In genomic region chr6:15690451-15690961, GRCh38 we compare ENCODE assay signal across 11 cellular contexts. TPM values are rescaled to one million over a fixed set of nuclear protein-coding genes. Genes with fewer than 3 reads are reported as not detected.
A peak's percentile ranks its signal among the peaks of the same experiment; 100 is the strongest.
DNase-seq lines count a peak whose midpoint lies in the region; ATAC-seq and TF ChIP-seq lines count a peak whose summit lies in the region.
"Had no signal": no experiment of that assay in that cellular context is flagged by ENCODE, and none has a peak within 500 bp of the region (broad histone marks: within the 10 kb centered on the region; RNA-seq: fewer than 3 reads in every experiment).

No MANE protein-coding gene starts in this region.

- in situ Hi-C loops in Panc1 (cut with HindIII; ENCODE audit: low pct_unique_long_range_greater_than_20kb, low sequenced_read_pairs) = no loop called here

- H3K9me3 ChIP-seq in breast epithelium (no peaks in the 10 kb centered on the region), Panc1 (ENCODE audit: control insufficient read depth, insufficient read depth, low read depth, low read length) (no peaks in the 10 kb centered on the region), vagina (no peaks in the 10 kb centered on the region)
- H3K9me3 ChIP-seq: heart left ventricle, left ventricle myocardium inferior, thyroid gland had no signal

- H3K36me3 Mint-ChIP-seq in MCF 10A (ENCODE audit: insufficient read depth, unreplicated experiment) = no peaks in the 10 kb centered on the region
- H3K36me3 Mint-ChIP-seq in natural killer cell treated with Interleukin-12 subunit alpha and Interleukin-12 subunit beta and Interleukin-15 and Interleukin-18, amount 100 ng/mL, for 72 hours = no peaks in the 10 kb centered on the region

- TF ChIP-seq CTCF in MCF 10A (IDR thresholded peaks at IDR 0.05; ENCODE audit: unreplicated experiment) = no peak
- TF ChIP-seq CTCF in breast epithelium (IDR thresholded peaks at IDR 0.05) = no peak
- no peak for TF ChIP-seq CTCF in Panc1 (IDR thresholded peaks at IDR 0.05)
- no peak for TF ChIP-seq CTCF in vagina (IDR thresholded peaks at IDR 0.05)

- no TSS peak for BruUV-seq in MCF 10A (replicated peaks; lab: Mats Ljungman, UMichigan)
- BruUV-seq in Panc1 (replicated peaks; lab: Mats Ljungman, UMichigan) = no TSS peak

- peak; percentile 16 for DNase-seq in MCF 10A (ENCODE audit: unreplicated experiment)
- DNase-seq in breast epithelium (ENCODE audit: low spot score in 2 of 2) = no peak
- no peak for DNase-seq in Panc1 (ENCODE audit: low read depth, low spot score)
- DNase-seq in lung microvascular endothelial cell (ENCODE audit: low read depth in 2 of 2) = peak; percentile 12 to 57
- no peak for DNase-seq in vagina (ENCODE audit: extremely low spot score in 2 of 2)
- DNase-seq in natural killer cell treated with Interleukin-12 subunit alpha and Interleukin-12 subunit beta and Interleukin-15 and Interleukin-18, amount 100 ng/mL, for 72 hours (ENCODE audit: low spot score) = no peak
- no peak for DNase-seq in H4 (ENCODE audit: low spot score)

- peaks cover 5 to 8% of the 10 kb centered on the region in 2 donors for H3K4me1 ChIP-seq in breast epithelium
- H3K4me1 ChIP-seq in Panc1 (ENCODE audit: control insufficient read depth, insufficient read depth, low read length) = peaks cover 3% of the 10 kb centered on the region; the same call in 1 of the 2 replicates
- peaks cover 11% of the 10 kb centered on the region for H3K4me1 ChIP-seq in vagina

- no peaks in the 10 kb centered on the region for H3K9me3 Mint-ChIP-seq in MCF 10A (ENCODE audit: unreplicated experiment)
- no peaks in the 10 kb centered on the region for H3K9me3 Mint-ChIP-seq in natural killer cell treated with Interleukin-12 subunit alpha and Interleukin-12 subunit beta and Interleukin-15 and Interleukin-18, amount 100 ng/mL, for 72 hours

- POLR2A ChIA-PET in MCF 10A (lab: Yijun Ruan, JAX) (no interaction called here), Panc1 (lab: Charles Lee) (no interaction called here)

- H3K4me3 ChIP-seq in breast epithelium (no peak overlapping the region), Panc1 (ENCODE audit: low read depth in 2 of 2, low read length in 2 of 2) (no peak overlapping the region), vagina (no peak overlapping the region)
- H3K4me3 ChIP-seq: thyroid gland had no signal

- H3K36me3 ChIP-seq in breast epithelium (no peaks in the 10 kb centered on the region), Panc1 (ENCODE audit: control insufficient read depth, insufficient read depth, low read length) (no peaks in the 10 kb centered on the region), vagina (no peaks in the 10 kb centered on the region)
- H3K36me3 ChIP-seq: heart left ventricle, left ventricle myocardium inferior, thyroid gland had no signal

- intact Hi-C loops in MCF 10A (cut with micrococcal nuclease) = loop anchor here (5.0 kb wide), 1 partner anchor 587 kb away; no protein-coding TSS in a partner anchor
- intact Hi-C loops in breast epithelium (cut with DNase I; ENCODE audit: low total_unique reads) = no loop called here
- intact Hi-C loops in Panc1 (cut with micrococcal nuclease; ENCODE audit: unreplicated experiment) = no loop called here
- intact Hi-C loops in vagina (cut with DNase I) = loop anchor here (5.0 to 10.0 kb wide), 2 partner anchors 434 to 517 kb away; partner anchors contain the start of gene MYLIP

- H3K27ac Mint-ChIP-seq in MCF 10A (ENCODE audit: low read depth, unreplicated experiment) = no peak overlapping the region
- H3K27ac Mint-ChIP-seq in natural killer cell treated with Interleukin-12 subunit alpha and Interleukin-12 subunit beta and Interleukin-15 and Interleukin-18, amount 100 ng/mL, for 72 hours = no peak overlapping the region

- H3K4me1 Mint-ChIP-seq in MCF 10A (ENCODE audit: insufficient read depth, unreplicated experiment) = no peaks in the 10 kb centered on the region
- peaks cover 7 to 8% of the 10 kb centered on the region in 2 donors for H3K4me1 Mint-ChIP-seq in natural killer cell treated with Interleukin-12 subunit alpha and Interleukin-12 subunit beta and Interleukin-15 and Interleukin-18, amount 100 ng/mL, for 72 hours (ENCODE audit: low read depth in 2 of 2)

- CTCF ChIA-PET in MCF 10A (lab: Yijun Ruan, JAX) (no interaction called here), Panc1 (lab: Charles Lee) (no interaction called here)

- no peaks in the 10 kb centered on the region for H3K27me3 ChIP-seq in breast epithelium
- H3K27me3 ChIP-seq in Panc1 (ENCODE audit: control insufficient read depth, insufficient read depth, low read length) = no peaks in the 10 kb centered on the region
- no peaks in the 10 kb centered on the region for H3K27me3 ChIP-seq in vagina
- H3K27me3 ChIP-seq: heart left ventricle, thyroid gland had no signal

- ATAC-seq in Panc1 = no peak
- ATAC-seq in natural killer cell treated with Interleukin-12 subunit alpha and Interleukin-12 subunit beta and Interleukin-15 and Interleukin-18, amount 100 ng/mL, for 72 hours = no peak
- no peak for ATAC-seq in HG03432 (IDR thresholded peaks at IDR 0.05; ENCODE audit: unreplicated experiment)

- TF ChIP-seq POLR2A in breast epithelium (IDR thresholded peaks at IDR 0.05) (no peak), vagina (IDR thresholded peaks at IDR 0.05) (no peak)

- H3K27ac ChIP-seq in breast epithelium (peak overlapping the region in 1 of 2 donors; percentile 57), Panc1 (ENCODE audit: low read length) (peak overlapping the region; percentile 58), vagina (peak overlapping the region; percentile 25)
- H3K27ac ChIP-seq: left ventricle myocardium inferior, thyroid gland had no signal

- H3K27me3 Mint-ChIP-seq in MCF 10A (ENCODE audit: insufficient read depth, unreplicated experiment) = no peaks in the 10 kb centered on the region
- H3K27me3 Mint-ChIP-seq in natural killer cell treated with Interleukin-12 subunit alpha and Interleukin-12 subunit beta and Interleukin-15 and Interleukin-18, amount 100 ng/mL, for 72 hours = peaks cover 0 to 5% of the 10 kb centered on the region in 2 donors

- no peak overlapping the region for H3K4me3 Mint-ChIP-seq in MCF 10A (ENCODE audit: unreplicated experiment)
- no peak overlapping the region for H3K4me3 Mint-ChIP-seq in natural killer cell treated with Interleukin-12 subunit alpha and Interleukin-12 subunit beta and Interleukin-15 and Interleukin-18, amount 100 ng/mL, for 72 hours

RNA-seq across cellular contexts. Expression of gene DTNBP1, which starts 27.7 kb away (rescaled TPM):
- total RNA-seq in MCF 10A (2022) (10.8 and 13.5 TPM in 2 replicates), breast epithelium (10 to 100 TPM; 14.6 to 22.0 (median 19.5) TPM), Panc1 (2021; ENCODE audit: unreplicated experiment) (29.3 TPM), lung microvascular endothelial cell (9.4 and 9.5 TPM in 2 replicates), vagina (18.2 TPM)
- polyA plus RNA-seq in Panc1 (2012; ENCODE audit: insufficient read length) = 36.0 TPM
- 10 to 100 TPM; 21.5 to 32.6 TPM for total RNA-seq in natural killer cell treated with Interleukin-12 subunit alpha and Interleukin-12 subunit beta and Interleukin-15 and Interleukin-18, amount 100 ng/mL, for 72 hours
- total RNA-seq in H4 (2014; rRNA removed; shearing (Covaris generic)) = 7.5 and 15.3 TPM in 2 replicates

Comparison
In these comparisons a context has a peak if more than half of its experiments do, and no peak if none do; other contexts are left out.
1. DNase-seq: peak in MCF 10A (single experiment) and lung microvascular endothelial cell (2 of 2); none in breast epithelium (0 of 2), Panc1 (single experiment), vagina (0 of 2), natural killer cell treated with Interleukin-12 subunit alpha and Interleukin-12 subunit beta and Interleukin-15 and Interleukin-18, amount 100 ng/mL, for 72 hours (single experiment) and H4 (single experiment).
2. intact Hi-C loops: an anchor here in MCF 10A (5.0 kb wide) and vagina (5.0 to 10.0 kb wide); none called in breast epithelium and Panc1.